Comparison of ENCODE assay signal across 21 cellular contexts in genomic region chr14:55662757-55663156, GRCh38.
"Had no signal": no experiment of that assay in that cellular context is flagged by ENCODE, and none has a peak within 500 bp of the region (broad histone marks: within the 10 kb centered on the region; RNA-seq: fewer than 3 reads in every experiment).

No MANE protein-coding gene starts in this region.

- H3K4me3 Mint-ChIP-seq: central memory CD8-positive, alpha-beta T cell; natural killer cell treated with Interleukin-12 subunit alpha and Interleukin-12 subunit beta and Interleukin-15 and Interleukin-18, amount 100 ng/mL, for 72 hours; neural progenitor cell had no signal

- H3K4me1 Mint-ChIP-seq: neural progenitor cell had no signal

- H3K9me3 Mint-ChIP-seq: central memory CD8-positive, alpha-beta T cell; natural killer cell treated with Interleukin-12 subunit alpha and Interleukin-12 subunit beta and Interleukin-15 and Interleukin-18, amount 100 ng/mL, for 72 hours; neural progenitor cell had no signal

- H3K27ac ChIP-seq: dorsolateral prefrontal cortex, esophagus squamous epithelium, left lung, neural progenitor cell, ovary, right lobe of liver, stomach had no signal

- DNase-seq: cortex of kidney; dorsolateral prefrontal cortex; effector CD8-positive, alpha-beta T cell; esophagus squamous epithelium; foreskin fibroblast; hypothalamus; left lung; mesenchymal stem cell; midbrain; nucleus accumbens; ovary; right lobe of liver; stimulated activated naive CD4-positive, alpha-beta T cell; stomach; substantia nigra; trophoblast cell had no signal

- H3K27me3 ChIP-seq: dorsolateral prefrontal cortex, esophagus squamous epithelium, left lung, neural progenitor cell, ovary, right lobe of liver, stomach had no signal

- FAIRE-seq: islet of Langerhans had no signal

- H3K27me3 Mint-ChIP-seq: central memory CD8-positive, alpha-beta T cell; natural killer cell treated with Interleukin-12 subunit alpha and Interleukin-12 subunit beta and Interleukin-15 and Interleukin-18, amount 100 ng/mL, for 72 hours had no signal

- H3K4me3 ChIP-seq: dorsolateral prefrontal cortex, esophagus squamous epithelium, left lung, lung, neural progenitor cell, ovary, right lobe of liver, stomach had no signal

- H3K9me3 ChIP-seq: esophagus squamous epithelium, left lung, ovary, right lobe of liver, stomach had no signal

- H3K36me3 ChIP-seq: ovary had no signal

- ATAC-seq: left lung; natural killer cell treated with Interleukin-12 subunit alpha and Interleukin-12 subunit beta and Interleukin-15 and Interleukin-18, amount 100 ng/mL, for 72 hours; right lobe of liver had no signal

- H3K27ac Mint-ChIP-seq: natural killer cell treated with Interleukin-12 subunit alpha and Interleukin-12 subunit beta and Interleukin-15 and Interleukin-18, amount 100 ng/mL, for 72 hours; neural progenitor cell had no signal

- H3K4me1 ChIP-seq: esophagus squamous epithelium, left lung, neural progenitor cell, right lobe of liver, stomach had no signal
